Comparison of ENCODE assay signal across 3 cellular contexts in the genomic region with DNA sequence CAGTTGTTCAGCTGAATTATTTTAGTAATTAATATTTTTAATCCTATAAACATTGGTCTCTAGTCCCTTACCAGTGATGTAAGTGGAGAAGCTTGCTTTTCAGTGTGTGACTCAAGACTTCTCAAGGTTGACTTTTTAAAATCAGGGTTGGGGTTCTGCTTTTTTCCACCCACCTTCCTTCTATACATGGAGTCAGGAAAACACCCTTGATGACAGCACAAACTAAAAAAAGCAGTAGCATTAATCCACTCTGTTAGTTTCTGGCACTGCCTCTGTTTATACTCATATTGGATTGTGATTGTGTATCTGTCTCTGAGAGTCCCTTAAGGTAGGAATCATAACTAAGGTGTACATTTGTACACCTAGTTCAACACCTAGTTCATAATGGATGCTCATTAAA.
TF ChIP-seq lines count a peak whose summit lies in the region.

No MANE protein-coding gene starts in this region.

TF ChIP-seq in GM12891, 5 proteins besides CTCF, POLR2A, EP300 and RAD21:
- no peak for TF ChIP-seq TAF1 (IDR thresholded peaks at IDR 0.05; ENCODE audit: low read depth, low read length)
- peak; percentile 80 for TF ChIP-seq SPI1 (IDR thresholded peaks at IDR 0.05; ENCODE audit: low read depth, low read length)
TF ChIP-seq in GM12891: peak in this region for 1.

TF ChIP-seq in IMR-90, 13 proteins besides CTCF, POLR2A, EP300 and RAD21:
- TF ChIP-seq CEBPB (IDR thresholded peaks at IDR 0.05; ENCODE audit: low read depth, low read length) (no peak), MXI1 (IDR thresholded peaks at IDR 0.05; ENCODE audit: borderline replicate concordance, low read depth, low read length) (no peak), MAFK (IDR thresholded peaks at IDR 0.05; ENCODE audit: low read depth, low read length) (no peak), FOS (IDR thresholded peaks at IDR 0.05; ENCODE audit: low read depth, low read length) (no peak), RCOR1 (IDR thresholded peaks at IDR 0.05; ENCODE audit: insufficient replicate concordance, low read length) (no peak), CHD1 (IDR thresholded peaks at IDR 0.05; ENCODE audit: low read depth, low read length) (no peak), NFE2L2 (IDR thresholded peaks at IDR 0.05; ENCODE audit: low read depth, low read length) (no peak), BHLHE40 (IDR thresholded peaks at IDR 0.05; ENCODE audit: low read depth, low read length) (no peak), SMC3 (IDR thresholded peaks at IDR 0.05; ENCODE audit: low read depth, low read length) (no peak), MAZ (IDR thresholded peaks at IDR 0.05; ENCODE audit: borderline replicate concordance, low read depth, low read length) (no peak), RFX5 (IDR thresholded peaks at IDR 0.05; ENCODE audit: low read depth, low read length) (no peak)
- TF ChIP-seq, protein P1, sequence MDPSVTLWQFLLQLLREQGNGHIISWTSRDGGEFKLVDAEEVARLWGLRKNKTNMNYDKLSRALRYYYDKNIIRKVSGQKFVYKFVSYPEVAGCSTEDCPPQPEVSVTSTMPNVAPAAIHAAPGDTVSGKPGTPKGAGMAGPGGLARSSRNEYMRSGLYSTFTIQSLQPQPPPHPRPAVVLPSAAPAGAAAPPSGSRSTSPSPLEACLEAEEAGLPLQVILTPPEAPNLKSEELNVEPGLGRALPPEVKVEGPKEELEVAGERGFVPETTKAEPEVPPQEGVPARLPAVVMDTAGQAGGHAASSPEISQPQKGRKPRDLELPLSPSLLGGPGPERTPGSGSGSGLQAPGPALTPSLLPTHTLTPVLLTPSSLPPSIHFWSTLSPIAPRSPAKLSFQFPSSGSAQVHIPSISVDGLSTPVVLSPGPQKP (IDR thresholded peaks at IDR 0.05; ENCODE audit: borderline replicate concordance, low read depth, low read length): no peak
- TF ChIP-seq, protein P2, sequence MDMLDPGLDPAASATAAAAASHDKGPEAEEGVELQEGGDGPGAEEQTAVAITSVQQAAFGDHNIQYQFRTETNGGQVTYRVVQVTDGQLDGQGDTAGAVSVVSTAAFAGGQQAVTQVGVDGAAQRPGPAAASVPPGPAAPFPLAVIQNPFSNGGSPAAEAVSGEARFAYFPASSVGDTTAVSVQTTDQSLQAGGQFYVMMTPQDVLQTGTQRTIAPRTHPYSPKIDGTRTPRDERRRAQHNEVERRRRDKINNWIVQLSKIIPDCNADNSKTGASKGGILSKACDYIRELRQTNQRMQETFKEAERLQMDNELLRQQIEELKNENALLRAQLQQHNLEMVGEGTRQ (IDR thresholded peaks at IDR 0.05; ENCODE audit: low read depth, low read length): no peak

TF ChIP-seq in endothelial cell of umbilical vein, 7 proteins besides CTCF, POLR2A, EP300 and RAD21:
- TF ChIP-seq FOS (IDR thresholded peaks at IDR 0.05; ENCODE audit: borderline replicate concordance, insufficient read depth, low read length) (no peak), GATA2 (IDR thresholded peaks at IDR 0.05; ENCODE audit: insufficient read depth, insufficient read length, low read depth, low read length) (no peak), EZH2 (IDR thresholded peaks at IDR 0.05; ENCODE audit: borderline replicate concordance, low read depth, low read length, severe bottlenecking) (no peak), JUN (IDR thresholded peaks at IDR 0.05; ENCODE audit: borderline replicate concordance, insufficient read depth, insufficient read length, low read depth) (no peak), MYC (IDR thresholded peaks at IDR 0.05; ENCODE audit: low read depth, low read length) (no peak), POLR2AphosphoS5 (IDR thresholded peaks at IDR 0.05; ENCODE audit: insufficient read depth, low read depth, low read length) (no peak)
- TF ChIP-seq, protein P3, sequence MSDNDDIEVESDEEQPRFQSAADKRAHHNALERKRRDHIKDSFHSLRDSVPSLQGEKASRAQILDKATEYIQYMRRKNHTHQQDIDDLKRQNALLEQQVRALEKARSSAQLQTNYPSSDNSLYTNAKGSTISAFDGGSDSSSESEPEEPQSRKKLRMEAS (IDR thresholded peaks at IDR 0.05; ENCODE audit: insufficient read depth, insufficient read length): no peak
